Comparison of ENCODE assay signal across 15 cellular contexts in the genomic region with DNA sequence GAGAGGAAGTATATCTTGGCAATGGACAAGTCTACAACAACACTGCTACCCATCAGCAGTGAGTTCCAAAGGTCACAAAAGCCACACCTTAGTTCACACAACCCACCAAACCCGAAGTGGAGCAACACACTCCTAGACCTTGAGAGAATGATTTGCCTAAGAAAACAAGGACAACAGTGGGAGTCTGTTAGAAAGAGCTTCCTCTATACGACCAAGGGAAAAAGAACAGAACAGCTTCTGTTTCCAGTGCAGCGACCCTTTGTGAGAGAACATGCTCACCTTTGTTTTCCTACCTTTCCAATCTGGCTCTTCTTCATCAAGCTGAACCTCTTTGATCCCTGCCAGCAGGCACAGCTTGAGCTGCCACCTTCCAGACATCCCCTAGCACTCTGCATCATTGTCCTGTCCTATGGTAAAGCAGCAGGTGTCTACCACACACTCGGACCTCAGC. TPM values are rescaled to one million over a fixed set of nuclear protein-coding genes. Genes with fewer than 3 reads are reported as not detected.
"Had no signal": no experiment of that assay in that cellular context is flagged by ENCODE, and none has a peak within 500 bp of the region (broad histone marks: within the 10 kb centered on the region; RNA-seq: fewer than 3 reads in every experiment).

No MANE protein-coding gene starts in this region.

- H3K27me3 ChIP-seq: foreskin keratinocyte, pancreas, tibial artery, vagina had no signal

- H3K4me3 ChIP-seq: pancreas, skin epidermis, tibial artery, vagina had no signal

- H3K4me1 ChIP-seq: foreskin keratinocyte, pancreas, tibial artery, vagina had no signal

- DNase-seq: activated CD4-positive, alpha-beta memory T cell treated with anti-CD3 and anti-CD28 coated beads for 36 hours; activated CD4-positive, alpha-beta T cell treated with anti-CD3 and anti-CD28 coated beads for 1 hour; activated effector memory CD4-positive, alpha-beta T cell treated with anti-CD3 and anti-CD28 coated beads, Interleukin-2, amount 50 U/mL, for 16 hours; activated T-cell treated with anti-CD3 and anti-CD28 coated beads, Interleukin-2, amount 50 U/mL, for 4 hours; amniotic stem cell; foreskin keratinocyte; nephron progenitor cell; pancreas; retina; tibial artery had no signal

- H3K27ac ChIP-seq: foreskin keratinocyte, tibial artery, vagina had no signal

- ATAC-seq: activated naive CD4-positive, alpha-beta T cell treated with anti-CD3 and anti-CD28 coated beads, Interleukin-2, amount 50 U/mL, for 72 hours; activated T-cell treated with anti-CD3 and anti-CD28 coated beads, Interleukin-2, amount 50 U/mL, for 4 hours; foreskin keratinocyte; left lobe of liver; stimulated activated effector memory CD8-positive, alpha-beta T cell treated with anti-CD3 and anti-CD28 coated beads, Interleukin-12 subunit alpha, Interleukin-12 subunit beta, amount 100 ng/mL, for 72 hours had no signal

- H3K9me3 ChIP-seq: pancreas, tibial artery, vagina had no signal

- H3K36me3 ChIP-seq: pancreas, tibial artery, vagina had no signal

RNA-seq across cellular contexts. Expression of a gene that starts 56.7 kb away (rescaled TPM):
- total RNA-seq: activated CD4-positive, alpha-beta memory T cell treated with anti-CD3 and anti-CD28 coated beads for 36 hours; activated naive CD4-positive, alpha-beta T cell treated with anti-CD3 and anti-CD28 coated beads, Interleukin-2, amount 50 U/mL, for 72 hours; activated T-cell treated with anti-CD3 and anti-CD28 coated beads, Interleukin-2, amount 50 U/mL, for 4 hours had no signal
